Comparison of ENCODE assay signal across 1 cellular context in genomic region chr9:34547960-34548603, GRCh38.
TF ChIP-seq lines count a peak whose summit lies in the region.

No MANE protein-coding gene starts in this region.

TF ChIP-seq in HEK293, 187 proteins besides CTCF, POLR2A, EP300 and RAD21 (continued from another document):
- TF ChIP-seq ZBTB48 (tag by site-specific recombination; IDR thresholded peaks at IDR 0.05) (0 out of 2 replicates have a peak, but pooled peaks have one; percentile 40), ZNF350 (tag by site-specific recombination; IDR thresholded peaks at IDR 0.05) (no peak), MZF1 (tag by site-specific recombination; IDR thresholded peaks at IDR 0.05; ENCODE audit: borderline replicate concordance) (no peak)
TF ChIP-seq in HEK293: peak in this region for 7.
